ENCODE assay signal across 8 cellular contexts in the genomic region with DNA sequence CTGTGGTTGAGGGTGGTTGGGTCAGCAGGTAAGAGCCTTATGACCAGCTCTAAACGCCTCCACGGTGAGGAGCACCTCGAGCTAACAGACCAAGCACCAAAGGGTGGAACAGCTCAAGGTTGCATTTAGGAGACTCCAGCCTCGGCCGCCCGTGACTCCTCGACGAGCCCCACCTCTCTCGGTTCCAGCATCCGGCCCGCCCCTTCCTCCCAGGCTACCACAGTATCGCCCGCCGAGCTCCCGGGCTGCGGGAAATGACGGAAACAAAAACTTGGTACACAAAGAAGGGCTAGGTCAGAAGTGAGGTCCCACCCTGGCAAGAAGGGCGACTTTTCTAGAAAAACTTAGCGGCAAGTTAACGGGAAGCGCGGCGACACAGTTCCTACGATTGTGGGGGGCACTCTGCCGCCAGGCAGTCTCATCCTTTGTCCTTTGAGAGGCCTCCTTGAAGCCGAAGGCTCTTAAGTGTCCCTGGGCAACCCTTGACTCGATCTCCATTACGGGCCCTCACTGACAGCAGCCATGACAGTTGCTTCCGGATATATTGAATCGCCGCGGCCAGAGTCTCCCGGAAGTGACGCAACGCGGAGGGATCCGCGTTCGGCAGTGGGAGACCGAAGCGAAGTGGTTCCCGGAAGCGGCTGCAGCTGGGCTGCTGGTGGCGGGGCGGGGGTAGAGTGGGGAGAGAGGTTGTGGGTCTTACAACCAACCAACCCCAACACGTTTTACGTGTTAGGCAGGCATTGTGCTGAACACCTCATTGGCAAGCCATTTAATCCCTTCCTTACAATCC. TPM values are rescaled to one million over a fixed set of nuclear protein-coding genes. Genes with fewer than 3 reads are reported as not detected.
A peak's percentile ranks its signal among the peaks of the same experiment; 100 is the strongest.
DNase-seq lines count a peak whose midpoint lies in the region; ATAC-seq and FAIRE-seq lines count a peak whose summit lies in the region.

No MANE protein-coding gene starts in this region.

- H3K27me3 ChIP-seq in right cardiac atrium (ENCODE audit: control insufficient read depth, insufficient read depth) (peaks cover 15% of the 10 kb centered on the region), small intestine (ENCODE audit: control insufficient read depth in 2 of 2, insufficient read depth in 2 of 2, low read length in 2 of 2) (peaks cover 0 to 15% of the 10 kb centered on the region in 2 donors)

- H3K4me3 Mint-ChIP-seq in T-helper 1 cell treated with Interleukin-12 subunit alpha and Interleukin-12 subunit beta and Interleukin-4 antibody, amounts not matched to agents 30 μg/mL and 1 μg/mL, for 36 hours: peak overlapping the region; percentile 88

- no peak for FAIRE-seq in small intestine (lab: Jason Lieb, UNC)

- peaks cover 11% of the 10 kb centered on the region for H3K9me3 Mint-ChIP-seq in T-helper 1 cell treated with Interleukin-12 subunit alpha and Interleukin-12 subunit beta and Interleukin-4 antibody, amounts not matched to agents 30 μg/mL and 1 μg/mL, for 36 hours

- peaks cover 20% of the 10 kb centered on the region for H3K27me3 Mint-ChIP-seq in T-helper 1 cell treated with Interleukin-12 subunit alpha and Interleukin-12 subunit beta and Interleukin-4 antibody, amounts not matched to agents 30 μg/mL and 1 μg/mL, for 36 hours (ENCODE audit: low read depth)

- H3K36me3 ChIP-seq in small intestine (ENCODE audit: control insufficient read depth in 2 of 2, insufficient read depth in 2 of 2, low read length in 2 of 2): no peaks in the 10 kb centered on the region

- peak overlapping the region; percentile 99 for H3K27ac Mint-ChIP-seq in T-helper 1 cell treated with Interleukin-12 subunit alpha and Interleukin-12 subunit beta and Interleukin-4 antibody, amounts not matched to agents 30 μg/mL and 1 μg/mL, for 36 hours

- H3K4me1 ChIP-seq in right cardiac atrium (ENCODE audit: control insufficient read depth, insufficient read depth, low read length) (no peaks in the 10 kb centered on the region), small intestine (ENCODE audit: control insufficient read depth in 2 of 2, insufficient read depth in 1 of 2, low read depth in 1 of 2, low read length in 1 of 2) (peaks cover 0 to 1% of the 10 kb centered on the region in 2 donors)

- peak; percentile 90 for ATAC-seq in GM18498 (IDR thresholded peaks at IDR 0.05; ENCODE audit: unreplicated experiment)
- ATAC-seq in HG02885 (IDR thresholded peaks at IDR 0.05; ENCODE audit: poor library complexity, unreplicated experiment): peak; percentile 90
- peak; percentile 98 to 99 for ATAC-seq in right cardiac atrium

- peaks cover 6% of the 10 kb centered on the region for H3K36me3 Mint-ChIP-seq in T-helper 1 cell treated with Interleukin-12 subunit alpha and Interleukin-12 subunit beta and Interleukin-4 antibody, amounts not matched to agents 30 μg/mL and 1 μg/mL, for 36 hours (ENCODE audit: low read depth)

- 2% methylated on average over 47 of the region's 47 CpGs for WGBS in right cardiac atrium
- WGBS in small intestine, 3 donors: 1 to 4% (median 2%) methylated on average over 47 of the region's 47 CpGs

- DNase-seq in NCI-H187 (lab: John Stamatoyannopoulos, UW): peak; percentile 72 to 75
- DNase-seq in amniotic stem cell (lab: John Stamatoyannopoulos, UW): peak; percentile 86
- DNase-seq in right cardiac atrium: peak; percentile 94 to 98 (median 97)
- peak; percentile 94 for DNase-seq in small intestine
- no peak for DNase-seq in ecto neural progenitor cell (ENCODE audit: low spot score)

- H3K27ac ChIP-seq in right cardiac atrium (ENCODE audit: low read length): peak overlapping the region; percentile 96
- H3K27ac ChIP-seq in small intestine (ENCODE audit: low read depth in 1 of 2, low read length in 1 of 2): peak overlapping the region; percentile 96 to 97

- intact Hi-C loops in right cardiac atrium (cut with DNase I): loop anchor here in 3 of 4 donors (1.0 to 5.0 kb wide), 3 partner anchors 39 to 42 kb away; partner anchors contain the start of gene ZNF518A (in 2 of the 3)

- H3K9me3 ChIP-seq in right cardiac atrium (ENCODE audit: control insufficient read depth, low read length) (no peaks in the 10 kb centered on the region), small intestine (ENCODE audit: control insufficient read depth, low read depth) (peaks cover 1% of the 10 kb centered on the region)

- H3K4me3 ChIP-seq in right cardiac atrium (ENCODE audit: low read length) (peak overlapping the region; percentile 87), small intestine (ENCODE audit: low read depth in 1 of 2, low read length in 2 of 2) (peak overlapping the region; percentile 59 to 62)

- peaks cover 10% of the 10 kb centered on the region for H3K4me1 Mint-ChIP-seq in T-helper 1 cell treated with Interleukin-12 subunit alpha and Interleukin-12 subunit beta and Interleukin-4 antibody, amounts not matched to agents 30 μg/mL and 1 μg/mL, for 36 hours (ENCODE audit: low read depth)

RNA-seq across cellular contexts. Expression of gene ZNF518A, which starts 40.2 kb away (rescaled TPM):
- total RNA-seq in right cardiac atrium: 10 to 100 TPM; 13.2 to 13.7 (median 13.3) TPM
- polyA plus RNA-seq in right cardiac atrium (2.7 TPM), small intestine (1 to 10 TPM; 4.1 to 7.6 (median 6.1) TPM)

RNA-seq across cellular contexts. Expression of gene CCNJ, which starts 46.5 kb away (rescaled TPM):
- total RNA-seq in right cardiac atrium: 1 to 10 TPM; 2.9 to 3.9 (median 3.3) TPM
- polyA plus RNA-seq in right cardiac atrium (1.8 TPM), small intestine (1 to 10 TPM; 1.6 to 3.8 (median 2.0) TPM)
